In genomic region chr14:73745571-73746539, GRCh38 we compare ENCODE assay signal across 9 cellular contexts. TPM values are rescaled to one million over a fixed set of nuclear protein-coding genes. Genes with fewer than 3 reads are reported as not detected.
DNase-seq lines count a peak whose midpoint lies in the region; ATAC-seq, FAIRE-seq and TF ChIP-seq lines count a peak whose summit lies in the region.
"Had no signal": no experiment of that assay in that cellular context is flagged by ENCODE, and none has a peak within 500 bp of the region (broad histone marks: within the 10 kb centered on the region; RNA-seq: fewer than 3 reads in every experiment).

No MANE protein-coding gene starts in this region.

- WGBS in heart left ventricle, 4 donors, result 40 to 61% (median 56%) methylated on average over 5 to 8 of the region's 8 CpGs
- WGBS in GM12878 (ENCODE audit: insufficient coverage, insufficient replicate concordance, low lambda C conversion rate, missing lambda C conversion rate), result 71% methylated on average over 8 of the region's 8 CpGs

- H3K9me3 ChIP-seq in heart left ventricle (no peaks in the 10 kb centered on the region), GM12878 (replicated peaks; ENCODE audit: control insufficient read depth, insufficient read depth, low read length) (no peaks in the 10 kb centered on the region), muscle layer of colon (ENCODE audit: low read length) (no peaks in the 10 kb centered on the region)

- intact Hi-C loops in heart left ventricle (cut with DNase I) (no loop called here), Right ventricle myocardium superior (cut with DNase I) (no loop called here), GM12878 (cut with micrococcal nuclease; ENCODE audit: unreplicated experiment) (no loop called here)

- TF ChIP-seq RAD21 in GM12878 (IDR thresholded peaks at IDR 0.05; ENCODE audit: insufficient read depth, low read depth, low read length), result no peak

- TF ChIP-seq EP300 in GM12878 (IDR thresholded peaks at IDR 0.05; ENCODE audit: borderline replicate concordance in 1 of 2, control insufficient read depth in 1 of 2, low read depth in 2 of 2, low read length in 2 of 2), result no peak

- POLR2A ChIA-PET in GM12878 (lab: Charles Lee), result interaction anchor here (0.6 to 6.7 kb wide), 8 partner anchors 7 to 77 kb away, joined by 3 to 54 read pairs (median 5); a partner anchor contains a TSS

- H3K4me1 ChIP-seq in heart left ventricle (peaks cover 63 to 100% (median 100%) of the 10 kb centered on the region in 12 donors), GM12878 (ENCODE audit: control insufficient read depth, insufficient read depth, low read length) (peaks cover 90% of the 10 kb centered on the region), muscle layer of colon (ENCODE audit: insufficient read depth, low read length) (peaks cover 98% of the 10 kb centered on the region)

- FAIRE-seq in GM12878 (lab: Jason Lieb, UNC) (no peak), urothelium cell line (lab: Jason Lieb, UNC) (peak; percentile 13)

- BruUV-seq in GM12878 (replicated peaks; lab: Mats Ljungman, UMichigan), result no TSS peak

- no peak for TF ChIP-seq CTCF in heart left ventricle (IDR thresholded peaks at IDR 0.05)
- no peak for TF ChIP-seq CTCF in GM12878 (IDR thresholded peaks at IDR 0.05 in 2 of 3, conservative IDR thresholded peaks at IDR 0.05 in 1 of 3; ENCODE audit: control insufficient read depth in 2 of 3, extremely low read depth in 1 of 3, insufficient read depth in 1 of 3, low read depth in 3 of 3, low read length in 3 of 3)

- TF ChIP-seq POLR2A in heart left ventricle (IDR thresholded peaks at IDR 0.05) (no peak), GM12878 (IDR thresholded peaks at IDR 0.05; ENCODE audit: low read depth, low read length) (no peak)

- H3K4me3 ChIP-seq in heart left ventricle (no peak overlapping the region), GM12878 (no peak overlapping the region), muscle layer of colon (ENCODE audit: low read depth in 1 of 2, low read length in 2 of 2) (peak overlapping the region in 1 of 2 donors; percentile 28)

- peak overlapping the region; percentile 96 for H3K4me2 ChIP-seq in GM12878 (ENCODE audit: control insufficient read depth, insufficient read depth)

- H4K20me1 ChIP-seq in GM12878 (ENCODE audit: control insufficient read depth, insufficient read depth), result peaks cover 40% of the 10 kb centered on the region

- CTCF ChIA-PET in GM12878 (lab: Yijun Ruan, JAX), result interaction anchor here (0.8 to 21.0 kb wide), 8 partner anchors 10 to 1232 kb away, joined by 3 to 288 read pairs (median 8); a partner anchor contains a TSS

- DNase-seq in heart left ventricle, result peak in 1 of 5 donors; percentile 57
- no peak for DNase-seq in Right ventricle myocardium superior
- DNase-seq in GM12878 (ENCODE audit: low read depth, low spot score), result no peak
- no peak for DNase-seq in urothelium cell line (ENCODE audit: low spot score)
- no peak for DNase-seq in NCI-H1694 (lab: John Stamatoyannopoulos, UW)
- no peak for DNase-seq in NCI-H226
- DNase-seq: activated T-cell treated with anti-CD3 and anti-CD28 coated beads for 4 hours had no signal

- no peak overlapping the region for H2AFZ ChIP-seq in GM12878 (ENCODE audit: control insufficient read depth, low read depth, low read length)

- in situ Hi-C loops in GM12878 (cut with MboI), result loop anchor here (25.0 kb wide), 1 partner anchor 291 kb away; no protein-coding TSS in a partner anchor

- RAD21 ChIA-PET in GM12878 (lab: Charles Lee; ENCODE audit: unreplicated experiment), result interaction anchor here (0.7 to 8.5 kb wide), 7 partner anchors 10 to 81 kb away, joined by 3 to 114 read pairs (median 14); a partner anchor contains a TSS

- H3K27ac ChIP-seq in heart left ventricle, result peak overlapping the region in 11 of 12 donors; percentile 30 to 100 (median 70)
- H3K27ac ChIP-seq in GM12878 (ENCODE audit: control insufficient read depth, insufficient read depth), result peak overlapping the region; percentile 29
- H3K27ac ChIP-seq in muscle layer of colon (ENCODE audit: low read depth, low read length), result peak overlapping the region; percentile 95

- H3K27me3 ChIP-seq in heart left ventricle, result no peaks in the 10 kb centered on the region
- H3K27me3 ChIP-seq in GM12878 (replicated peaks in 1 of 2; ENCODE audit: control insufficient read depth in 2 of 2, insufficient read depth in 2 of 2, low read length in 1 of 2), result no peaks in the 10 kb centered on the region
- H3K27me3 ChIP-seq in muscle layer of colon (ENCODE audit: control insufficient read depth in 1 of 2, insufficient read depth in 2 of 2, low read length in 2 of 2), result no peaks in the 10 kb centered on the region

- peaks cover 100% of the 10 kb centered on the region for H3K79me2 ChIP-seq in GM12878 (ENCODE audit: control insufficient read depth, insufficient read depth, low read length)

- 0 out of 2 replicates have a peak overlapping the region, but pooled peaks have one; percentile 9 for H3K9ac ChIP-seq in GM12878 (ENCODE audit: control insufficient read depth, insufficient read depth, low read length)
- peak overlapping the region; percentile 9 for H3K9ac ChIP-seq in muscle layer of colon (ENCODE audit: low read length)

- H3K36me3 ChIP-seq in heart left ventricle (no peaks in the 10 kb centered on the region), GM12878 (ENCODE audit: control insufficient read depth in 2 of 2, insufficient read depth in 2 of 2, low read length in 1 of 2) (peaks cover 11 to 20% of the 10 kb centered on the region in 2 experiments), muscle layer of colon (ENCODE audit: insufficient read depth, low read length) (no peaks in the 10 kb centered on the region)

- SMC1A ChIA-PET in GM12878 (lab: Charles Lee; ENCODE audit: uncharacterized antibody, unreplicated experiment), result interaction anchor here (0.7 to 6.7 kb wide), 8 partner anchors 9 to 43 kb away, joined by 3 to 60 read pairs (median 4); no protein-coding TSS in a partner anchor

- ATAC-seq in heart left ventricle (no peak), Right ventricle myocardium superior (ENCODE audit: poor library complexity) (no peak), GM12878 (no peak), HG02571 (IDR thresholded peaks at IDR 0.05; ENCODE audit: unreplicated experiment) (no peak)

TF ChIP-seq in GM12878, 131 proteins besides CTCF, POLR2A, EP300 and RAD21:
- no peak for TF ChIP-seq HCFC1 (IDR thresholded peaks at IDR 0.05; ENCODE audit: low read length)
- TF ChIP-seq PML (IDR thresholded peaks at IDR 0.05; ENCODE audit: low read length), result no peak

RNA-seq across cellular contexts. Expression of gene PNMA1, which starts 31.7 kb away (rescaled TPM):
- total RNA-seq in heart left ventricle (10 to 100 TPM; 14.5 to 32.3 (median 25.9) TPM), Right ventricle myocardium superior (12.9 TPM), GM12878 (2014; rRNA removed) (3.8 and 4.0 TPM in 2 replicates), GM12878 (2014; rRNA removed; fragmentation: Illumina TruSeq; extraction: Trizol) (6.8 TPM in 2 replicates), GM12878 (2021) (22.4 and 24.0 TPM in 2 replicates)
- polyA plus RNA-seq in heart left ventricle (10 to 100 TPM in 1 of 2 donors, 1 to 10 TPM in 1; 7.4 to 27.3 TPM), GM12878 (2011; rRNA removed) (7.8 and 9.7 TPM in 2 replicates), GM12878 (2014; fragmentation: Illumina TruSeq; extraction: Trizol) (14.0 and 14.4 TPM in 2 replicates), GM12878 (2014; fragmentation: Nextera tagmentation; extraction: Ambion mirVana) (1 to 10 TPM; 1.8 to 6.5 TPM), GM12878 (2014; rRNA removed) (14.4 and 15.3 TPM in 2 replicates), GM12878 (2016; fragmentation: Nextera tagmentation; extraction: Ambion mirVana) (10 to 100 TPM; 35.0 to 39.3 TPM)
- 8.8 and 10.1 TPM in 2 replicates for total RNA-seq in GM12878 (2013; cell fraction: nucleolus; rRNA removed)
- 7.3 TPM for polyA plus RNA-seq in GM12878 (2011; ENCODE audit: low read depth)
- 7.1 and 7.2 TPM in 2 replicates for polyA plus RNA-seq in GM12878 (2011; cell fraction: cytosol; rRNA removed)
- 7.9 and 9.2 TPM in 2 replicates for polyA plus RNA-seq in GM12878 (2011; cell fraction: nucleus; rRNA removed)
- polyA plus RNA-seq in GM12878 (2012), result 9.3 and 11.6 TPM in 2 replicates
- polyA minus RNA-seq in GM12878 (2011; rRNA and poly(A)+ RNA removed), result 5.3 and 7.1 TPM in 2 replicates
- 3.3 and 3.7 TPM in 2 replicates for polyA minus RNA-seq in GM12878 (2011; cell fraction: cytosol; rRNA and poly(A)+ RNA removed)
- polyA minus RNA-seq in GM12878 (2011; cell fraction: nucleus; rRNA and poly(A)+ RNA removed), result 3.6 and 4.6 TPM in 2 replicates

Comparison
In these comparisons a context has a peak if more than half of its experiments do, and no peak if none do; other contexts are left out.
1. H3K27ac ChIP-seq: peak in every context shown above with its lines; median percentile 95 in muscle layer of colon; 70 in heart left ventricle; 29 in GM12878.